ENCODE assay signal across 11 cellular contexts in genomic region chr2:217979151-217979811, GRCh38. TPM values are rescaled to one million over a fixed set of nuclear protein-coding genes. Genes with fewer than 3 reads are reported as not detected.
DNase-seq lines count a peak whose midpoint lies in the region; ATAC-seq, FAIRE-seq and TF ChIP-seq lines count a peak whose summit lies in the region.
"Had no signal": no experiment of that assay in that cellular context is flagged by ENCODE, and none has a peak within 500 bp of the region (broad histone marks: within the 10 kb centered on the region; RNA-seq: fewer than 3 reads in every experiment).

No MANE protein-coding gene starts in this region.

- H3K4me1 ChIP-seq in iPS-18a (ENCODE audit: control insufficient read depth, low read depth, low read length) (peaks cover 8% of the 10 kb centered on the region), psoas muscle (peaks cover 23% of the 10 kb centered on the region), Karpas-422 (ENCODE audit: low read length) (no peaks in the 10 kb centered on the region)

- H3K9me3 ChIP-seq in iPS-18a (ENCODE audit: control insufficient read depth, low read depth, low read length) (no peaks in the 10 kb centered on the region), psoas muscle (no peaks in the 10 kb centered on the region), Karpas-422 (ENCODE audit: low read length) (no peaks in the 10 kb centered on the region)

- peaks cover 32% of the 10 kb centered on the region for H3K27me3 ChIP-seq in iPS-18a (ENCODE audit: control insufficient read depth, insufficient read depth, low read length)
- H3K27me3 ChIP-seq in psoas muscle (ENCODE audit: insufficient read depth in 3 of 3, low read length in 2 of 3): no peaks in the 10 kb centered on the region
- H3K27me3 ChIP-seq in Karpas-422 (ENCODE audit: low read length): no peaks in the 10 kb centered on the region

- H3K4me3 ChIP-seq in iPS-18a (ENCODE audit: low read length) (peak overlapping the region; percentile 74), psoas muscle (peak overlapping the region; percentile 60), Karpas-422 (ENCODE audit: low read length) (no peak overlapping the region)

- no peak for TF ChIP-seq CTCF in psoas muscle (IDR thresholded peaks at IDR 0.05)

- H3K36me3 ChIP-seq in iPS-18a (ENCODE audit: control insufficient read depth, low read depth, low read length) (no peaks in the 10 kb centered on the region), psoas muscle (ENCODE audit: insufficient read depth in 1 of 2, low read depth in 1 of 2) (no peaks in the 10 kb centered on the region), Karpas-422 (ENCODE audit: insufficient read depth, low read length) (no peaks in the 10 kb centered on the region)
- H3K36me3 ChIP-seq: WERI-Rb-1 had no signal

- intact Hi-C loops in psoas muscle (cut with DNase I): no loop called here

- no peaks in the 10 kb centered on the region for H4K20me1 ChIP-seq in Karpas-422 (ENCODE audit: insufficient read depth, low read depth, low read length)

- H3K9me2 ChIP-seq in Karpas-422 (replicated peaks; ENCODE audit: insufficient read depth, low read length): no peaks in the 10 kb centered on the region

- peak; percentile 43 for DNase-seq in HCEC 1CT
- no peak for DNase-seq in caudate nucleus (lab: John Stamatoyannopoulos, UW)
- DNase-seq in psoas muscle: no peak
- no peak for DNase-seq in Karpas-422
- DNase-seq in RCC 7860 (ENCODE audit: low spot score): no peak
- DNase-seq in effector CD4-positive, alpha-beta T cell: no peak
- DNase-seq: CD8-positive, alpha-beta T cell; central memory CD4-positive, alpha-beta T cell; WERI-Rb-1 had no signal

- no peak overlapping the region for H3K9ac ChIP-seq in iPS-18a (ENCODE audit: low read length)
- no peak overlapping the region for H3K9ac ChIP-seq in Karpas-422 (ENCODE audit: low read length)

- H2AFZ ChIP-seq in Karpas-422 (ENCODE audit: low read length): no peak overlapping the region

- no peak overlapping the region for H3K4me2 ChIP-seq in Karpas-422 (ENCODE audit: low read depth, low read length, poor library complexity, severe bottlenecking)

- no peaks in the 10 kb centered on the region for H3K79me2 ChIP-seq in Karpas-422 (ENCODE audit: low read length)

- FAIRE-seq in RCC 7860 (lab: Jason Lieb, UNC): no peak

- ATAC-seq in psoas muscle: peak; percentile 6 to 23 (median 16)
- ATAC-seq in GM19023 (IDR thresholded peaks at IDR 0.05; ENCODE audit: unreplicated experiment): no peak
- ATAC-seq: CD8-positive, alpha-beta T cell had no signal

- 48 to 52% (median 49%) methylated on average over 10 of the region's 10 CpGs for WGBS in psoas muscle, 3 donors

- peak overlapping the region; percentile 12 for H3K27ac ChIP-seq in caudate nucleus (ENCODE audit: low read depth, low read length)
- H3K27ac ChIP-seq in iPS-18a (ENCODE audit: low read length): no peak overlapping the region
- peak overlapping the region; percentile 49 for H3K27ac ChIP-seq in psoas muscle
- H3K27ac ChIP-seq in Karpas-422 (ENCODE audit: low read length): no peak overlapping the region
- H3K27ac ChIP-seq: WERI-Rb-1 had no signal

RNA-seq across cellular contexts. Expression of gene TNS1, which starts 23.5 kb away (rescaled TPM):
- 100 to 1,000 TPM; 231 to 742 (median 415) TPM for total RNA-seq in psoas muscle
- 100 to 1,000 TPM in 2 of 3 donors, 10 to 100 TPM in 1; 73.4 to 276 (median 155) TPM for polyA plus RNA-seq in psoas muscle
- total RNA-seq in Karpas-422 (2014; rRNA removed; shearing (Covaris generic); ENCODE audit: low replicate concordance): 1.7 TPM in 1 of 2 replicates, not detected in the other
- total RNA-seq: CD8-positive, alpha-beta T cell had no signal

Comparison
In these comparisons a context has a peak if more than half of its experiments do, and no peak if none do; other contexts are left out.
1. H3K27ac ChIP-seq: peak in caudate nucleus (single experiment) and psoas muscle (single experiment); none in iPS-18a (single experiment) and Karpas-422 (single experiment).
2. RNA of gene TNS1, which starts 23.5 kb away (total RNA-seq): 231 to 742 TPM in psoas muscle; 1.7 TPM in Karpas-422; every median in the first group is over 10 times any median in the second.